ENCODE assay signal across 14 cellular contexts in genomic region chr20:62202083-62202395, GRCh38. TPM values are rescaled to one million over a fixed set of nuclear protein-coding genes. Genes with fewer than 3 reads are reported as not detected.
DNase-seq lines count a peak whose midpoint lies in the region; ATAC-seq, FAIRE-seq and TF ChIP-seq lines count a peak whose summit lies in the region.
"Had no signal": no experiment of that assay in that cellular context is flagged by ENCODE, and none has a peak within 500 bp of the region (broad histone marks: within the 10 kb centered on the region; RNA-seq: fewer than 3 reads in every experiment).

No MANE protein-coding gene starts in this region.

- H3K4me3 ChIP-seq in DOHH2 (ENCODE audit: low read length) = peak overlapping the region; percentile 52
- H3K4me3 ChIP-seq in RWPE2 (ENCODE audit: severe bottlenecking) = no peak overlapping the region
- no peak overlapping the region for H3K4me3 ChIP-seq in HepG2 (replicated peaks in 1 of 3; ENCODE audit: insufficient read depth in 1 of 3, low read depth in 2 of 3, low read length in 3 of 3)
- no peak overlapping the region for H3K4me3 ChIP-seq in H7 (ENCODE audit: insufficient read depth, low read depth, low read length)
- H3K4me3 ChIP-seq: esophagus muscularis mucosa, hepatocyte, stomach, vagina had no signal

- H3K4me2 ChIP-seq in DOHH2 (ENCODE audit: low read length) = peak overlapping the region; percentile 72
- H3K4me2 ChIP-seq in HepG2 (ENCODE audit: low read depth, low read length) = no peak overlapping the region
- H3K4me2 ChIP-seq: hepatocyte had no signal

- TF ChIP-seq CTCF in DOHH2 (IDR thresholded peaks at IDR 0.05; ENCODE audit: low read depth, low read length, poor library complexity, severe bottlenecking) = no peak
- no peak for TF ChIP-seq CTCF in RWPE2 (IDR thresholded peaks at IDR 0.05; ENCODE audit: poor library complexity, severe bottlenecking)
- TF ChIP-seq CTCF in HepG2 (CRISPR knock-in tag; IDR thresholded peaks at IDR 0.05) = no peak

- H3K79me2 ChIP-seq in DOHH2 (ENCODE audit: control insufficient read depth, low read length) (peaks cover 3% of the 10 kb centered on the region), HepG2 (ENCODE audit: insufficient read depth, low read length) (no peaks in the 10 kb centered on the region)
- H3K79me2 ChIP-seq: hepatocyte had no signal

- DNase-seq in RWPE2 (ENCODE audit: low spot score) = no peak
- DNase-seq in HepG2 (ENCODE audit: low spot score) = no peak
- DNase-seq in H7 = no peak
- no peak for DNase-seq in erythroblast (lab: John Stamatoyannopoulos, UW)
- DNase-seq: activated CD8-positive, alpha-beta T cell treated with anti-CD3 and anti-CD28 coated beads, Interleukin-2, amount 10 ng/mL, durations not matched to agents 7 days and 5 days; DMS53; stomach had no signal

- TF ChIP-seq RAD21 in HepG2 (CRISPR knock-in tag; IDR thresholded peaks at IDR 0.05) = no peak

- H3K9me3 ChIP-seq in DOHH2 (ENCODE audit: control insufficient read depth, insufficient read depth, low read length) (no peaks in the 10 kb centered on the region), RWPE2 (ENCODE audit: severe bottlenecking) (no peaks in the 10 kb centered on the region), HepG2 (ENCODE audit: low read length) (no peaks in the 10 kb centered on the region)
- H3K9me3 ChIP-seq: esophagus muscularis mucosa, stomach, vagina had no signal

- peak overlapping the region; percentile 83 for H3K27ac ChIP-seq in DOHH2 (ENCODE audit: low read depth, low read length)
- H3K27ac ChIP-seq in RWPE2 (ENCODE audit: poor library complexity, severe bottlenecking) = peak overlapping the region; percentile 75
- H3K27ac ChIP-seq in HepG2 (ENCODE audit: extremely low read length, insufficient read depth, low read length) = no peak overlapping the region
- H3K27ac ChIP-seq: esophagus muscularis mucosa, hepatocyte, stomach, vagina had no signal

- peaks cover 44% of the 10 kb centered on the region for H3K36me3 ChIP-seq in DOHH2 (ENCODE audit: control insufficient read depth, low read length)
- peaks cover 58% of the 10 kb centered on the region for H3K36me3 ChIP-seq in RWPE2 (ENCODE audit: low read depth)
- H3K36me3 ChIP-seq in HepG2 (replicated peaks in 1 of 2; ENCODE audit: control insufficient read depth in 1 of 2, insufficient read depth in 2 of 2, low read length in 2 of 2) = peaks cover 30 to 49% of the 10 kb centered on the region in 2 experiments
- H3K36me3 ChIP-seq in H7 (replicated peaks; ENCODE audit: control insufficient read depth, insufficient read depth, low read length) = peaks cover 6% of the 10 kb centered on the region

- CTCF ChIA-PET in HepG2 (lab: Yijun Ruan, JAX; ENCODE audit: low intra/inter-chr PET ratio, low total read pairs) = no interaction called here

- no peak for FAIRE-seq in HepG2 (lab: Jason Lieb, UNC)

- TF ChIP-seq EP300 in HepG2 (IDR thresholded peaks at IDR 0.05; ENCODE audit: low read depth in 2 of 2, low read length in 2 of 2) = no peak
- no peak for TF ChIP-seq EP300 in HepG2 (CRISPR knock-in tag; IDR thresholded peaks at IDR 0.05; ENCODE audit: borderline replicate concordance)

- H2AFZ ChIP-seq in HepG2 (ENCODE audit: low read length) = no peak overlapping the region
- H2AFZ ChIP-seq: hepatocyte had no signal

- no peaks in the 10 kb centered on the region for H3K9me2 ChIP-seq in DOHH2 (replicated peaks; ENCODE audit: control insufficient read depth, low read length)

- H3F3A ChIP-seq in DOHH2 (ENCODE audit: control insufficient read depth, insufficient read depth) = 0 out of 2 replicates have a peak, but pooled peaks cover 13% of the 10 kb centered on the region

- H4K20me1 ChIP-seq in DOHH2 (ENCODE audit: control insufficient read depth, insufficient read depth, low read depth, low read length) (no peaks in the 10 kb centered on the region; the same call in 1 of the 2 replicates), HepG2 (ENCODE audit: insufficient read depth, low read length) (no peaks in the 10 kb centered on the region)

- TF ChIP-seq POLR2A in HepG2 (IDR thresholded peaks at IDR 0.05; ENCODE audit: insufficient read depth in 1 of 2, low read depth in 2 of 2, low read length in 2 of 2) (no peak), erythroblast (IDR thresholded peaks at IDR 0.05; ENCODE audit: low read length) (no peak)

- whole genome bisulfite sequencing in HepG2 (ENCODE audit: low lambda C conversion rate) = 97% methylated on average over 5 of the region's 5 CpGs

- peaks cover 40% of the 10 kb centered on the region for H3K4me1 ChIP-seq in DOHH2 (ENCODE audit: control insufficient read depth, low read length)
- peaks cover 18% of the 10 kb centered on the region for H3K4me1 ChIP-seq in RWPE2 (ENCODE audit: insufficient read depth, poor library complexity, severe bottlenecking)
- H3K4me1 ChIP-seq in HepG2 (ENCODE audit: insufficient read depth, low read length) = no peaks in the 10 kb centered on the region
- H3K4me1 ChIP-seq: esophagus muscularis mucosa, stomach, vagina had no signal

- ATAC-seq in HG02610 (IDR thresholded peaks at IDR 0.05; ENCODE audit: unreplicated experiment) (peak; percentile 25), RWPE2 (ENCODE audit: low read depth) (peak; percentile 21; the same call in 1 of the 3 replicates), HepG2 (no peak), GM21381 (IDR thresholded peaks at IDR 0.05; ENCODE audit: unreplicated experiment) (no peak), HG02981 (IDR thresholded peaks at IDR 0.05; ENCODE audit: unreplicated experiment) (no peak)
- ATAC-seq: activated CD8-positive, alpha-beta T cell treated with anti-CD3 and anti-CD28 coated beads, Interleukin-2, amount 10 ng/mL, durations not matched to agents 7 days and 5 days had no signal

- H3K27me3 ChIP-seq in DOHH2 (ENCODE audit: control insufficient read depth, low read length) (no peaks in the 10 kb centered on the region), RWPE2 (ENCODE audit: insufficient read depth, poor library complexity, severe bottlenecking) (no peaks in the 10 kb centered on the region), HepG2 (ENCODE audit: control insufficient read depth in 1 of 2, insufficient read depth in 2 of 2, low read length in 2 of 2) (no peaks in the 10 kb centered on the region), H7 (ENCODE audit: control insufficient read depth, insufficient read depth, low read length) (no peaks in the 10 kb centered on the region)
- H3K27me3 ChIP-seq: esophagus muscularis mucosa, hepatocyte, stomach, vagina had no signal

- POLR2A ChIA-PET in HepG2 (lab: Yijun Ruan, JAX) = interaction anchor here (1.5 kb wide), 1 partner anchor 15 kb away, joined by 4 read pairs; no protein-coding TSS in a partner anchor

- TSS peak; percentile 49 for BruUV-seq in HepG2 (replicated peaks; lab: Mats Ljungman, UMichigan)

- in situ Hi-C loops in HepG2 (cut with HindIII; ENCODE audit: extremely low pct_ligation_motif_present, low pct_unique_long_range_greater_than_20kb) = no loop called here

- intact Hi-C loops in HepG2 (cut with micrococcal nuclease; ENCODE audit: unreplicated experiment) = no loop called here

- no peak overlapping the region for H3K9ac ChIP-seq in HepG2 (ENCODE audit: insufficient read depth, low read depth, low read length)

RNA-seq across cellular contexts. Expression of gene HRH3, which starts 18.0 kb away (rescaled TPM):
- 0.10 and 0.18 TPM in 2 replicates for total RNA-seq in HepG2 (2016; rRNA removed; fragmentation: Illumina TruSeq; extraction: Trizol)
- 0.10 TPM in 1 of 2 replicates, not detected in the other for total RNA-seq in HepG2 (2016; cell fraction: cytosol; rRNA removed; fragmentation: Illumina TruSeq; extraction: Trizol; ENCODE audit: low read depth)
- total RNA-seq in HepG2 (2016; cell fraction: insoluble cytoplasmic fraction; rRNA removed; fragmentation: Illumina TruSeq; extraction: Trizol) = 0.06 TPM in 1 of 2 replicates, not detected in the other
- total RNA-seq in HepG2 (2016; cell fraction: membrane; rRNA removed; fragmentation: Illumina TruSeq; extraction: Trizol) = 0.12 and 0.14 TPM in 2 replicates
- not detected in 2 replicates for total RNA-seq in HepG2 (2016; cell fraction: nucleus; rRNA removed; fragmentation: Illumina TruSeq; extraction: Trizol)
- not detected in 2 replicates for polyA plus RNA-seq in HepG2 (2011; rRNA removed)
- not detected in 2 replicates for polyA plus RNA-seq in HepG2 (2011; cell fraction: cytosol; rRNA removed)
- not detected in 2 replicates for polyA plus RNA-seq in HepG2 (2011; cell fraction: nucleus; rRNA removed)
- 0.08 TPM in 1 of 2 replicates, not detected in the other for polyA plus RNA-seq in HepG2 (2012)
- 0.08 TPM in 1 of 2 replicates, not detected in the other for polyA plus RNA-seq in HepG2 (2016; cell fraction: cytosol; fragmentation: Illumina TruSeq; extraction: Trizol; ENCODE audit: low read depth)
- 0.34 TPM in 1 of 2 replicates, not detected in the other for polyA plus RNA-seq in HepG2 (2016; cell fraction: insoluble cytoplasmic fraction; fragmentation: Illumina TruSeq; extraction: Trizol; ENCODE audit: low read depth)
- 0.17 TPM in 2 replicates for polyA plus RNA-seq in HepG2 (2016; cell fraction: membrane; fragmentation: Illumina TruSeq; extraction: Trizol; ENCODE audit: low read depth)
- polyA plus RNA-seq in HepG2 (2016; cell fraction: nucleus; fragmentation: Illumina TruSeq; extraction: Trizol; ENCODE audit: insufficient read depth, low read depth) = not detected in 2 replicates
- polyA minus RNA-seq in HepG2 (2011; rRNA and poly(A)+ RNA removed; ENCODE audit: low replicate concordance) = not detected in 2 replicates
- polyA minus RNA-seq in HepG2 (2011; cell fraction: cytosol; rRNA and poly(A)+ RNA removed) = not detected in 2 replicates
- not detected in 2 replicates for polyA minus RNA-seq in HepG2 (2011; cell fraction: nucleus; rRNA and poly(A)+ RNA removed)
- total RNA-seq in H7 (2014; rRNA removed; shearing (Covaris generic)) = 0.85 and 1.9 TPM in 2 replicates
- total RNA-seq: activated CD8-positive, alpha-beta T cell treated with anti-CD3 and anti-CD28 coated beads, Interleukin-2, amount 10 ng/mL, durations not matched to agents 7 days and 5 days; esophagus muscularis mucosa; hepatocyte; stomach; vagina had no signal
- polyA plus RNA-seq: hepatocyte, stomach had no signal

RNA-seq across cellular contexts. Expression of gene MTG2, which starts 19.2 kb away (rescaled TPM):
- total RNA-seq in HepG2 (2016; rRNA removed; fragmentation: Illumina TruSeq; extraction: Trizol) = 31.3 and 37.8 TPM in 2 replicates
- total RNA-seq in HepG2 (2016; cell fraction: cytosol; rRNA removed; fragmentation: Illumina TruSeq; extraction: Trizol; ENCODE audit: low read depth) = 14.9 and 15.3 TPM in 2 replicates
- total RNA-seq in HepG2 (2016; cell fraction: insoluble cytoplasmic fraction; rRNA removed; fragmentation: Illumina TruSeq; extraction: Trizol) = 30.0 and 35.2 TPM in 2 replicates
- 20.4 and 23.8 TPM in 2 replicates for total RNA-seq in HepG2 (2016; cell fraction: membrane; rRNA removed; fragmentation: Illumina TruSeq; extraction: Trizol)
- total RNA-seq in HepG2 (2016; cell fraction: nucleus; rRNA removed; fragmentation: Illumina TruSeq; extraction: Trizol) = 23.8 and 28.4 TPM in 2 replicates
- polyA plus RNA-seq in HepG2 (2011; rRNA removed) = 20.4 and 22.5 TPM in 2 replicates
- polyA plus RNA-seq in HepG2 (2011; cell fraction: cytosol; rRNA removed) = 19.5 and 23.4 TPM in 2 replicates
- polyA plus RNA-seq in HepG2 (2011; cell fraction: nucleus; rRNA removed) = 31.1 and 31.2 TPM in 2 replicates
- polyA plus RNA-seq in HepG2 (2012) = 21.4 and 26.9 TPM in 2 replicates
- 13.5 and 13.6 TPM in 2 replicates for polyA plus RNA-seq in HepG2 (2016; cell fraction: cytosol; fragmentation: Illumina TruSeq; extraction: Trizol; ENCODE audit: low read depth)
- 33.7 and 36.3 TPM in 2 replicates for polyA plus RNA-seq in HepG2 (2016; cell fraction: insoluble cytoplasmic fraction; fragmentation: Illumina TruSeq; extraction: Trizol; ENCODE audit: low read depth)
- 18.0 and 19.8 TPM in 2 replicates for polyA plus RNA-seq in HepG2 (2016; cell fraction: membrane; fragmentation: Illumina TruSeq; extraction: Trizol; ENCODE audit: low read depth)
- polyA plus RNA-seq in HepG2 (2016; cell fraction: nucleus; fragmentation: Illumina TruSeq; extraction: Trizol; ENCODE audit: insufficient read depth, low read depth) = 87.6 and 92.7 TPM in 2 replicates
- polyA minus RNA-seq in HepG2 (2011; rRNA and poly(A)+ RNA removed; ENCODE audit: low replicate concordance) = 27.2 and 36.2 TPM in 2 replicates
- 13.0 and 15.4 TPM in 2 replicates for polyA minus RNA-seq in HepG2 (2011; cell fraction: cytosol; rRNA and poly(A)+ RNA removed)
- 16.7 and 20.9 TPM in 2 replicates for polyA minus RNA-seq in HepG2 (2011; cell fraction: nucleus; rRNA and poly(A)+ RNA removed)
- 32.7 and 37.8 TPM in 2 replicates for total RNA-seq in H7 (2014; rRNA removed; shearing (Covaris generic))

RNA-seq across cellular contexts. Expression of gene OSBPL2, which starts 36.3 kb away (rescaled TPM):
- total RNA-seq in HepG2 (2016; rRNA removed; fragmentation: Illumina TruSeq; extraction: Trizol) = 37.4 and 41.5 TPM in 2 replicates
- total RNA-seq in HepG2 (2016; cell fraction: cytosol; rRNA removed; fragmentation: Illumina TruSeq; extraction: Trizol; ENCODE audit: low read depth) = 19.3 and 19.7 TPM in 2 replicates
- total RNA-seq in HepG2 (2016; cell fraction: insoluble cytoplasmic fraction; rRNA removed; fragmentation: Illumina TruSeq; extraction: Trizol) = 37.3 and 39.8 TPM in 2 replicates
- total RNA-seq in HepG2 (2016; cell fraction: membrane; rRNA removed; fragmentation: Illumina TruSeq; extraction: Trizol) = 18.5 and 19.9 TPM in 2 replicates
- 31.6 and 31.7 TPM in 2 replicates for total RNA-seq in HepG2 (2016; cell fraction: nucleus; rRNA removed; fragmentation: Illumina TruSeq; extraction: Trizol)
- polyA plus RNA-seq in HepG2 (2011; rRNA removed) = 18.5 and 20.5 TPM in 2 replicates
- 11.8 and 12.2 TPM in 2 replicates for polyA plus RNA-seq in HepG2 (2011; cell fraction: cytosol; rRNA removed)
- polyA plus RNA-seq in HepG2 (2011; cell fraction: nucleus; rRNA removed) = 64.3 and 72.2 TPM in 2 replicates
- 29.8 and 30.8 TPM in 2 replicates for polyA plus RNA-seq in HepG2 (2012)
- polyA plus RNA-seq in HepG2 (2016; cell fraction: cytosol; fragmentation: Illumina TruSeq; extraction: Trizol; ENCODE audit: low read depth) = 3.5 and 4.8 TPM in 2 replicates
- 31.7 and 35.2 TPM in 2 replicates for polyA plus RNA-seq in HepG2 (2016; cell fraction: insoluble cytoplasmic fraction; fragmentation: Illumina TruSeq; extraction: Trizol; ENCODE audit: low read depth)
- 9.5 and 9.7 TPM in 2 replicates for polyA plus RNA-seq in HepG2 (2016; cell fraction: membrane; fragmentation: Illumina TruSeq; extraction: Trizol; ENCODE audit: low read depth)
- polyA plus RNA-seq in HepG2 (2016; cell fraction: nucleus; fragmentation: Illumina TruSeq; extraction: Trizol; ENCODE audit: insufficient read depth, low read depth) = 69.1 and 71.6 TPM in 2 replicates
- 28.3 and 39.1 TPM in 2 replicates for polyA minus RNA-seq in HepG2 (2011; rRNA and poly(A)+ RNA removed; ENCODE audit: low replicate concordance)
- polyA minus RNA-seq in HepG2 (2011; cell fraction: cytosol; rRNA and poly(A)+ RNA removed) = 11.3 and 14.2 TPM in 2 replicates
- 62.2 and 69.3 TPM in 2 replicates for polyA minus RNA-seq in HepG2 (2011; cell fraction: nucleus; rRNA and poly(A)+ RNA removed)
- total RNA-seq in H7 (2014; rRNA removed; shearing (Covaris generic)) = 21.9 and 26.1 TPM in 2 replicates

RNA-seq across cellular contexts. Expression of gene SS18L1, which starts 58.5 kb away (rescaled TPM):
- total RNA-seq in HepG2 (2016; rRNA removed; fragmentation: Illumina TruSeq; extraction: Trizol) = 15.3 and 17.8 TPM in 2 replicates
- 8.6 and 10.0 TPM in 2 replicates for total RNA-seq in HepG2 (2016; cell fraction: cytosol; rRNA removed; fragmentation: Illumina TruSeq; extraction: Trizol; ENCODE audit: low read depth)
- total RNA-seq in HepG2 (2016; cell fraction: insoluble cytoplasmic fraction; rRNA removed; fragmentation: Illumina TruSeq; extraction: Trizol) = 14.3 and 17.3 TPM in 2 replicates
- total RNA-seq in HepG2 (2016; cell fraction: membrane; rRNA removed; fragmentation: Illumina TruSeq; extraction: Trizol) = 13.2 and 13.6 TPM in 2 replicates
- total RNA-seq in HepG2 (2016; cell fraction: nucleus; rRNA removed; fragmentation: Illumina TruSeq; extraction: Trizol) = 21.3 and 26.0 TPM in 2 replicates
- 27.6 and 32.0 TPM in 2 replicates for polyA plus RNA-seq in HepG2 (2011; rRNA removed)
- polyA plus RNA-seq in HepG2 (2011; cell fraction: cytosol; rRNA removed) = 13.9 and 24.3 TPM in 2 replicates
- polyA plus RNA-seq in HepG2 (2011; cell fraction: nucleus; rRNA removed) = 94.6 and 141 TPM in 2 replicates
- 16.9 and 17.6 TPM in 2 replicates for polyA plus RNA-seq in HepG2 (2012)
- polyA plus RNA-seq in HepG2 (2016; cell fraction: cytosol; fragmentation: Illumina TruSeq; extraction: Trizol; ENCODE audit: low read depth) = 2.6 and 2.8 TPM in 2 replicates
- 12.8 and 13.4 TPM in 2 replicates for polyA plus RNA-seq in HepG2 (2016; cell fraction: insoluble cytoplasmic fraction; fragmentation: Illumina TruSeq; extraction: Trizol; ENCODE audit: low read depth)
- 5.4 and 6.3 TPM in 2 replicates for polyA plus RNA-seq in HepG2 (2016; cell fraction: membrane; fragmentation: Illumina TruSeq; extraction: Trizol; ENCODE audit: low read depth)
- polyA plus RNA-seq in HepG2 (2016; cell fraction: nucleus; fragmentation: Illumina TruSeq; extraction: Trizol; ENCODE audit: insufficient read depth, low read depth) = 60.6 and 69.1 TPM in 2 replicates
- polyA minus RNA-seq in HepG2 (2011; rRNA and poly(A)+ RNA removed; ENCODE audit: low replicate concordance) = 32.8 and 53.5 TPM in 2 replicates
- 14.5 and 16.4 TPM in 2 replicates for polyA minus RNA-seq in HepG2 (2011; cell fraction: cytosol; rRNA and poly(A)+ RNA removed)
- 30.1 and 33.4 TPM in 2 replicates for polyA minus RNA-seq in HepG2 (2011; cell fraction: nucleus; rRNA and poly(A)+ RNA removed)
- 15.1 and 25.1 TPM in 2 replicates for total RNA-seq in H7 (2014; rRNA removed; shearing (Covaris generic))

RNA-seq across cellular contexts. Expression of gene PSMA7, which starts 58.8 kb away (rescaled TPM):
- total RNA-seq in HepG2 (2016; rRNA removed; fragmentation: Illumina TruSeq; extraction: Trizol) = 531 and 639 TPM in 2 replicates
- 280 and 300 TPM in 2 replicates for total RNA-seq in HepG2 (2016; cell fraction: cytosol; rRNA removed; fragmentation: Illumina TruSeq; extraction: Trizol; ENCODE audit: low read depth)
- total RNA-seq in HepG2 (2016; cell fraction: insoluble cytoplasmic fraction; rRNA removed; fragmentation: Illumina TruSeq; extraction: Trizol) = 555 and 661 TPM in 2 replicates
- total RNA-seq in HepG2 (2016; cell fraction: membrane; rRNA removed; fragmentation: Illumina TruSeq; extraction: Trizol) = 259 and 300 TPM in 2 replicates
- 259 and 270 TPM in 2 replicates for total RNA-seq in HepG2 (2016; cell fraction: nucleus; rRNA removed; fragmentation: Illumina TruSeq; extraction: Trizol)
- polyA plus RNA-seq in HepG2 (2011; rRNA removed) = 571 and 631 TPM in 2 replicates
- 539 and 602 TPM in 2 replicates for polyA plus RNA-seq in HepG2 (2011; cell fraction: cytosol; rRNA removed)
- 375 and 401 TPM in 2 replicates for polyA plus RNA-seq in HepG2 (2011; cell fraction: nucleus; rRNA removed)
- polyA plus RNA-seq in HepG2 (2012) = 283 and 330 TPM in 2 replicates
- polyA plus RNA-seq in HepG2 (2016; cell fraction: cytosol; fragmentation: Illumina TruSeq; extraction: Trizol; ENCODE audit: low read depth) = 290 and 328 TPM in 2 replicates
- 656 and 720 TPM in 2 replicates for polyA plus RNA-seq in HepG2 (2016; cell fraction: insoluble cytoplasmic fraction; fragmentation: Illumina TruSeq; extraction: Trizol; ENCODE audit: low read depth)
- polyA plus RNA-seq in HepG2 (2016; cell fraction: membrane; fragmentation: Illumina TruSeq; extraction: Trizol; ENCODE audit: low read depth) = 233 and 270 TPM in 2 replicates
- 418 and 431 TPM in 2 replicates for polyA plus RNA-seq in HepG2 (2016; cell fraction: nucleus; fragmentation: Illumina TruSeq; extraction: Trizol; ENCODE audit: insufficient read depth, low read depth)
- polyA minus RNA-seq in HepG2 (2011; rRNA and poly(A)+ RNA removed; ENCODE audit: low replicate concordance) = 380 and 541 TPM in 2 replicates
- polyA minus RNA-seq in HepG2 (2011; cell fraction: cytosol; rRNA and poly(A)+ RNA removed) = 93.0 and 111 TPM in 2 replicates
- polyA minus RNA-seq in HepG2 (2011; cell fraction: nucleus; rRNA and poly(A)+ RNA removed) = 111 and 120 TPM in 2 replicates
- total RNA-seq in H7 (2014; rRNA removed; shearing (Covaris generic)) = 413 and 501 TPM in 2 replicates

Comparison
In these comparisons a context has a peak if more than half of its experiments do, and no peak if none do; other contexts are left out.
1. ATAC-seq: peak in HG02610 (single experiment) and RWPE2 (single experiment); none in HepG2 (single experiment), GM21381 (single experiment) and HG02981 (single experiment).